Comparison of ENCODE assay signal across 14 cellular contexts in the genomic region with DNA sequence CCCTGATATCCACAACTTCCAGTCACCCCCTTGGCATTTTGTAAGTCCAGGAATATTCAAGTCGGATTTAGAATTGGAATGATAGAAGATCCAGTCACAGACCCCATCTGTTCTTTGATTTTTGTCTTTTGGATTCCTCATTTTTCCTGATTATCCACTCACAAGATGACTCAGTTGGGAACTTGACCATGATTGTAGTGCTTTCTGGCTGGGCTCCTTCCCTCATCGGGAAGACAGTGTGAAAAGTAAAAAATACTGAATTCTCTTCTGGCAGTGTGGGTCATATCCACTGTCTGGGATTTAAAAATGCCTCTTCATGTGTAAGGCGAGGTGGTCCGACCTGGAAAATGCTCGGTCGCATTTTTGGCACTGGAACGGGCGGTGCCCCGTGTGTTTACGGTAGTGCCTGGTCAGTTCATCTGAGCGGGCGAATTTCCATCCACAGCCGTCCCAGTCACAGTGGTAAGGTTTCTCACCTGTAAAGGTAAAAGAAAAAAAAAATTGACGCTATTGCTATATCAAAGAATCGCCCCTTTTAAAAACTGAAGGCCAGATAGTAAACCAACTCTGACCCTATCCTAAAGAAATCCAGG. TPM values are rescaled to one million over a fixed set of nuclear protein-coding genes. Genes with fewer than 3 reads are reported as not detected.
DNase-seq lines count a peak whose midpoint lies in the region; ATAC-seq and TF ChIP-seq lines count a peak whose summit lies in the region.
"Had no signal": no experiment of that assay in that cellular context is flagged by ENCODE, and none has a peak within 500 bp of the region (broad histone marks: within the 10 kb centered on the region; RNA-seq: fewer than 3 reads in every experiment).

No MANE protein-coding gene starts in this region.

- POLR2A ChIA-PET in PC-9 (lab: Charles Lee; ENCODE audit: unreplicated experiment): no interaction called here
- POLR2A ChIA-PET in T-cell (lab: Charles Lee): no interaction called here

- H3K9me2 ChIP-seq in PC-9 (ENCODE audit: insufficient read depth): no peaks in the 10 kb centered on the region

- WGBS in testis, 2 donors: 63 to 76% methylated on average over 15 of the region's 15 CpGs

- no peak overlapping the region for H3K27ac Mint-ChIP-seq in T-cell
- H3K27ac Mint-ChIP-seq: activated CD4-positive, alpha-beta T cell treated with anti-CD3 and anti-CD28 coated beads, Interleukin-2, amount 10 ng/mL, durations not matched to agents 7 days and 5 days; CD4-positive, CD25-positive, alpha-beta regulatory T cell; memory B cell had no signal

- no peak overlapping the region for H3K4me3 Mint-ChIP-seq in T-cell
- H3K4me3 Mint-ChIP-seq: activated CD4-positive, alpha-beta T cell treated with anti-CD3 and anti-CD28 coated beads, Interleukin-2, amount 10 ng/mL, durations not matched to agents 7 days and 5 days; memory B cell had no signal

- H3K9me3 ChIP-seq in PC-9 (ENCODE audit: insufficient read depth, low read depth) (no peaks in the 10 kb centered on the region), mucosa of descending colon (no peaks in the 10 kb centered on the region), testis (no peaks in the 10 kb centered on the region)

- H3K36me3 ChIP-seq in PC-9 (ENCODE audit: low read depth) (peaks cover 28% of the 10 kb centered on the region), mucosa of descending colon (ENCODE audit: low read depth) (no peaks in the 10 kb centered on the region), testis (ENCODE audit: low read depth, missing control alignments) (no peaks in the 10 kb centered on the region)

- H3K27me3 Mint-ChIP-seq in T-cell: peaks cover 20 to 46% of the 10 kb centered on the region in 2 donors

- CTCF ChIA-PET in PC-9 (lab: Charles Lee): no interaction called here
- CTCF ChIA-PET in T-cell (lab: Charles Lee): no interaction called here

- H3K9me3 Mint-ChIP-seq in T-cell: no peaks in the 10 kb centered on the region
- H3K9me3 Mint-ChIP-seq: activated CD4-positive, alpha-beta T cell treated with anti-CD3 and anti-CD28 coated beads, Interleukin-2, amount 10 ng/mL, durations not matched to agents 7 days and 5 days; memory B cell had no signal

- no peak for DNase-seq in PC-9
- DNase-seq in epithelial cell of prostate (ENCODE audit: low read depth, low spot score): no peak
- DNase-seq in mucosa of descending colon: peak in 2 of 3 donors; percentile 40 to 41
- no peak for DNase-seq in testis
- DNase-seq in T-cell: no peak
- DNase-seq in kidney glomerular epithelial cell (lab: John Stamatoyannopoulos, UW): no peak
- DNase-seq in stimulated activated CD4-positive, alpha-beta T cell treated with anti-CD3 and anti-CD28 coated beads, Interleukin-2, amount 100 ng/mL, for 48 hours: no peak
- DNase-seq: activated CD4-positive, alpha-beta T cell treated with anti-CD3 and anti-CD28 coated beads, Interleukin-2, amount 10 ng/mL, durations not matched to agents 7 days and 5 days; CD4-positive, CD25-positive, alpha-beta regulatory T cell; effector CD4-positive, alpha-beta T cell; NCI-H1417; RPMI8226 had no signal

- peaks cover 14% of the 10 kb centered on the region for H4K20me1 ChIP-seq in PC-9 (ENCODE audit: insufficient read depth)

- peak overlapping the region; percentile 50; the same call in 1 of the 2 replicates for H3K27ac ChIP-seq in PC-9
- H3K27ac ChIP-seq in epithelial cell of prostate: peak overlapping the region; percentile 75
- peak overlapping the region; percentile 32 to 94 for H3K27ac ChIP-seq in testis

- peaks cover 36% of the 10 kb centered on the region for H3K4me1 ChIP-seq in PC-9 (replicated peaks; ENCODE audit: insufficient read depth)
- no peaks in the 10 kb centered on the region for H3K4me1 ChIP-seq in mucosa of descending colon (ENCODE audit: low read depth)
- no peaks in the 10 kb centered on the region for H3K4me1 ChIP-seq in testis

- H3K4me3 ChIP-seq in PC-9: peak overlapping the region; percentile 100
- H3K4me3 ChIP-seq in mucosa of descending colon: peak overlapping the region; percentile 67
- H3K4me3 ChIP-seq in testis: no peak overlapping the region

- no peak for ATAC-seq in mucosa of descending colon
- ATAC-seq in GM18873 (IDR thresholded peaks at IDR 0.05; ENCODE audit: low FRiP score, unreplicated experiment): no peak
- ATAC-seq in T-cell (replicated peaks in 1 of 4): no peak

- peaks cover 46% of the 10 kb centered on the region for H3K79me2 ChIP-seq in PC-9 (ENCODE audit: low read depth)

- BruUV-seq in PC-9 (replicated peaks; lab: Mats Ljungman, UMichigan): no TSS peak

- H3K4me1 Mint-ChIP-seq in T-cell: peaks cover 9 to 13% (median 10%) of the 10 kb centered on the region in 3 donors

- H2AFZ ChIP-seq in PC-9: no peak overlapping the region

- H3K36me3 Mint-ChIP-seq in T-cell: no peaks in the 10 kb centered on the region
- H3K36me3 Mint-ChIP-seq: CD4-positive, CD25-positive, alpha-beta regulatory T cell; memory B cell had no signal

- intact Hi-C loops in PC-9 (cut with micrococcal nuclease; ENCODE audit: unreplicated experiment) (loop anchor here (2.0 to 10.0 kb wide), 7 partner anchors 63 to 1329 kb away; no protein-coding TSS in a partner anchor), mucosa of descending colon (cut with DNase I, micrococcal nuclease) (loop anchor here (5.0 to 10.0 kb wide), 4 partner anchors 109 to 789 kb away; no protein-coding TSS in a partner anchor), testis (cut with DNase I; ENCODE audit: low total_unique reads) (no loop called here)

- peak overlapping the region; percentile 89 for H3K4me2 ChIP-seq in PC-9

- H3F3A ChIP-seq in PC-9 (ENCODE audit: insufficient read depth, low read depth): peaks cover 15% of the 10 kb centered on the region

- TF ChIP-seq POLR2A in testis (IDR thresholded peaks at IDR 0.05): no peak

- H3K27me3 ChIP-seq in PC-9 (ENCODE audit: insufficient read depth, low read depth): no peaks in the 10 kb centered on the region
- H3K27me3 ChIP-seq in testis: no peaks in the 10 kb centered on the region

- TF ChIP-seq CTCF in PC-9 (conservative IDR thresholded peaks at IDR 0.05) (no peak), mucosa of descending colon (IDR thresholded peaks at IDR 0.05) (no peak), testis (IDR thresholded peaks at IDR 0.05) (no peak)

RNA-seq across cellular contexts. Expression of a gene that starts 4.0 kb away (rescaled TPM):
- total RNA-seq in PC-9 (2021): 48.5 and 49.0 TPM in 2 replicates
- 100 to 1,000 TPM; 203 to 454 (median 438) TPM for total RNA-seq in mucosa of descending colon
- total RNA-seq in testis: 10 to 100 TPM; 61.1 to 84.8 TPM
- polyA plus RNA-seq in testis (ENCODE audit: insufficient read depth, low read depth, low replicate concordance): 64.9 TPM
- total RNA-seq in T-cell: 10 to 100 TPM in 1 of 5 donors, 1 to 10 TPM in 4; 1.1 to 21.6 (median 1.5) TPM

Comparison
In these comparisons a context has a peak if more than half of its experiments do, and no peak if none do; other contexts are left out.
1. DNase-seq: peak in mucosa of descending colon (2 of 3); none in PC-9 (0 of 2), epithelial cell of prostate (single experiment), testis (single experiment), T-cell (0 of 34), kidney glomerular epithelial cell (single experiment) and stimulated activated CD4-positive, alpha-beta T cell treated with anti-CD3 and anti-CD28 coated beads, Interleukin-2, amount 100 ng/mL, for 48 hours (0 of 2).
2. H3K4me3 ChIP-seq: peak in PC-9 (single experiment) and mucosa of descending colon (single experiment); none in testis (0 of 2).
3. Peak in every context shown above with its lines, with median percentiles within 50 percentile points of each other: H3K27ac ChIP-seq.